Comparison of ENCODE assay signal across 8 cellular contexts in the genomic region with DNA sequence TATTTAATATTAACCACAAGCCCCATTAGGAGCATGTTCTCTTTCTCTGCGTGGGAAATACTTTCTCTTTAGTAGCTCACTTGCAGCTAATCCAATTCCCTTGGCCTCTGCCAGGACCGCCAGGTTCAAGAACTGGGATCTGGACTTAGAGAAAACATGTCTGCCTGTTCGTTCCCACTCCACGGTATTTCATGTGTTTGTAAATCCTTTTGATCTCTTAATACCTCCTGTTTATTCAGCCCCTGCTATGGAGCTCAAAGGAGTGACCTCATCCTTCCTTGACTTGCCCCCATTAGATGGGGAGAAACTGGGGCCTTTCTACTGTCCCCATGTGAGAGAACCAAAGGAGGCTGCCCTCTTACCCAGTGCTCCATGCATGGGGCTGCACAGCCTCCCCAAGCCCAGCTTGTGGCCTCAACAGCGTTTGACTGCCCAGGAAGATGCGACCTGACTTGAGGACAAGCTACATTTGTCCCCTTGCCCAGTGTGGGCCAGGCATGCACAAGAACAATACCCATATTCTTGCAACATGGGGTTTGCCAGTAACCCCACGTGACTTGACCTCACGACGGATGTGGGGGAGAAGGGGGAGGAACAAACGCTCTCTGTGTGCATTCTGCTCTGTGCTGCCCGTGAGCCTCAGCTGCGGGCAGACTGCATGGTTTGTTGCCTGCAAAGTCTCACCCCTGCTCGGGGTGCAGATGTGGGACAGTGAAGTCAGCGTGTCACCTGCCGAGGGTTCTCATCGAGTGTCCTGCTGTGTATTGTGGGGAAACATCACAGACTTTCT. TPM values are rescaled to one million over a fixed set of nuclear protein-coding genes. Genes with fewer than 3 reads are reported as not detected.
DNase-seq lines count a peak whose midpoint lies in the region; ATAC-seq lines count a peak whose summit lies in the region.

No MANE protein-coding gene starts in this region.

- peaks cover 18 to 46% of the 10 kb centered on the region in 2 experiments for H3K36me3 ChIP-seq in mesenchymal stem cell (ENCODE audit: control insufficient read depth in 1 of 2, insufficient read depth in 2 of 2, low read depth in 1 of 2, low read length in 2 of 2)

- H3K4me1 Mint-ChIP-seq in IgD-negative memory B cell, result peaks cover 7 to 12% (median 7%) of the 10 kb centered on the region in 3 donors

- H4K91ac ChIP-seq in mesenchymal stem cell (ENCODE audit: low read length), result peak overlapping the region; percentile 83

- H3K4me3 ChIP-seq in mesenchymal stem cell (ENCODE audit: insufficient read depth in 1 of 2, low read depth in 1 of 2, low read length in 2 of 2), result peak overlapping the region; percentile 4 to 58

- peak overlapping the region; percentile 9 to 35 (median 29) for H3K27ac Mint-ChIP-seq in IgD-negative memory B cell

- peak overlapping the region; percentile 91 to 95 for H2BK12ac ChIP-seq in mesenchymal stem cell (ENCODE audit: low read length in 2 of 2)

- H3K27ac ChIP-seq in mesenchymal stem cell (ENCODE audit: low read length, poor library complexity, severe bottlenecking), result peak overlapping the region; percentile 21

- peak; percentile 90 for ATAC-seq in GM18861 (IDR thresholded peaks at IDR 0.05; ENCODE audit: unreplicated experiment)
- no peak for ATAC-seq in GM21447 (IDR thresholded peaks at IDR 0.05; ENCODE audit: unreplicated experiment)

- peak overlapping the region; percentile 44 to 81 for H3K18ac ChIP-seq in mesenchymal stem cell (ENCODE audit: low read depth in 1 of 2, low read length in 2 of 2)

- H3K27me3 Mint-ChIP-seq in IgD-negative memory B cell, result peaks cover 5% of the 10 kb centered on the region

- H2BK120ac ChIP-seq in mesenchymal stem cell (ENCODE audit: low read depth, low read length), result no peak overlapping the region

- no peak overlapping the region for H2AFZ ChIP-seq in mesenchymal stem cell (ENCODE audit: low read depth, low read length)

- no peaks in the 10 kb centered on the region for H3K36me3 Mint-ChIP-seq in IgD-negative memory B cell

- peaks cover 3% of the 10 kb centered on the region for H3K79me1 ChIP-seq in mesenchymal stem cell (replicated peaks; ENCODE audit: low read length, poor library complexity, severe bottlenecking)

- peak overlapping the region in 1 of 4 donors; percentile 43 for H3K4me3 Mint-ChIP-seq in IgD-negative memory B cell

- H4K8ac ChIP-seq in mesenchymal stem cell (ENCODE audit: low read length), result peak overlapping the region; percentile 90

- no peak overlapping the region for H2AK5ac ChIP-seq in mesenchymal stem cell (ENCODE audit: low read length, severe bottlenecking)

- H3K9me3 ChIP-seq in mesenchymal stem cell (ENCODE audit: control insufficient read depth, low read length), result no peaks in the 10 kb centered on the region

- DNase-seq in activated CD4-positive, alpha-beta T cell treated with anti-CD3 and anti-CD28 coated beads for 4 hours, result peak; percentile 41 to 54
- DNase-seq in cerebellar cortex (ENCODE audit: low spot score), result peak; percentile 26
- DNase-seq in mesenchymal stem cell, result no peak
- peak; percentile 47 to 53 for DNase-seq in stimulated activated CD8-positive, alpha-beta memory T cell treated with anti-CD3 and anti-CD28 coated beads, Interleukin-2, amount 100 ng/mL, for 1 hour (ENCODE audit: low read depth in 2 of 2)
- DNase-seq in NCI-H2227 (lab: John Stamatoyannopoulos, UW; ENCODE audit: unreplicated experiment), result no peak

- peak overlapping the region in 1 of 2 experiments; percentile 37 for H3K14ac ChIP-seq in mesenchymal stem cell (ENCODE audit: low read length in 2 of 2)

- H3K4me2 ChIP-seq in mesenchymal stem cell (ENCODE audit: low read length, poor library complexity, severe bottlenecking), result peak overlapping the region; percentile 6

- WGBS in mesenchymal stem cell, result 84% methylated on average over 16 of the region's 16 CpGs

- H3K4me1 ChIP-seq in mesenchymal stem cell (ENCODE audit: control insufficient read depth, insufficient read depth, low read depth, low read length), result peaks cover 20% of the 10 kb centered on the region

- no peak overlapping the region for H2BK5ac ChIP-seq in mesenchymal stem cell (ENCODE audit: low read depth, low read length, poor library complexity, severe bottlenecking)

- no peaks in the 10 kb centered on the region for H3K27me3 ChIP-seq in mesenchymal stem cell (ENCODE audit: control insufficient read depth in 1 of 2, insufficient read depth in 1 of 2, low read length in 2 of 2)

- H3K9me3 Mint-ChIP-seq in IgD-negative memory B cell, result no peaks in the 10 kb centered on the region

- H3K23ac ChIP-seq in mesenchymal stem cell (ENCODE audit: low read length in 2 of 2), result peak overlapping the region in 1 of 2 experiments; percentile 34

- peak overlapping the region; percentile 42 to 70 for H3K4ac ChIP-seq in mesenchymal stem cell (ENCODE audit: low read depth in 1 of 2, low read length in 2 of 2)

- peak overlapping the region; percentile 89 for H3K9ac ChIP-seq in mesenchymal stem cell (ENCODE audit: low read length)

- no peak overlapping the region for H2BK15ac ChIP-seq in mesenchymal stem cell (ENCODE audit: low read depth, poor library complexity, severe bottlenecking)

RNA-seq across cellular contexts. Expression of a gene that starts 30.3 kb away (rescaled TPM):
- 9.6 TPM for polyA plus RNA-seq in IgD-negative memory B cell
- polyA plus RNA-seq in mesenchymal stem cell (2013, experiment 1 of 2), result 253 TPM
- 270 TPM for polyA plus RNA-seq in mesenchymal stem cell (2013, experiment 2 of 2)

Comparison
In these comparisons a context has a peak if more than half of its experiments do, and no peak if none do; other contexts are left out.
1. DNase-seq: peak in activated CD4-positive, alpha-beta T cell treated with anti-CD3 and anti-CD28 coated beads for 4 hours (2 of 2), cerebellar cortex (single experiment) and stimulated activated CD8-positive, alpha-beta memory T cell treated with anti-CD3 and anti-CD28 coated beads, Interleukin-2, amount 100 ng/mL, for 1 hour (2 of 2); none in mesenchymal stem cell (single experiment) and NCI-H2227 (single experiment).